12 cellular contexts compared by ENCODE assay signal in genomic region chr6:168117942-168118341, GRCh38. TPM values are rescaled to one million over a fixed set of nuclear protein-coding genes. Genes with fewer than 3 reads are reported as not detected.
DNase-seq lines count a peak whose midpoint lies in the region; ATAC-seq, FAIRE-seq and TF ChIP-seq lines count a peak whose summit lies in the region.
"Had no signal": no experiment of that assay in that cellular context is flagged by ENCODE, and none has a peak within 500 bp of the region (broad histone marks: within the 10 kb centered on the region; RNA-seq: fewer than 3 reads in every experiment).

No MANE protein-coding gene starts in this region.

- no peaks in the 10 kb centered on the region for H3K9me2 ChIP-seq in HCT116 (ENCODE audit: insufficient read depth)

- FAIRE-seq in bronchial epithelial cell (lab: Jason Lieb, UNC) = no peak
- no peak for FAIRE-seq in kidney (lab: Jason Lieb, UNC)
- no peak for FAIRE-seq in GM19239 (lab: Jason Lieb, UNC)

- peaks cover 13% of the 10 kb centered on the region for H3K9me3 Mint-ChIP-seq in glutamatergic neuron (ENCODE audit: unreplicated experiment)
- H3K9me3 Mint-ChIP-seq: activated T-cell treated with anti-CD3 and anti-CD28 coated beads, Interleukin-2, amount 50 U/mL, for 4 hours had no signal

- H3K4me3 Mint-ChIP-seq in glutamatergic neuron (ENCODE audit: unreplicated experiment) = no peak overlapping the region
- H3K4me3 Mint-ChIP-seq: activated T-cell treated with anti-CD3 and anti-CD28 coated beads, Interleukin-2, amount 50 U/mL, for 4 hours had no signal

- H3K79me2 ChIP-seq in HCT116 (ENCODE audit: insufficient read depth, low read length) = no peaks in the 10 kb centered on the region

- POLR2A ChIA-PET in HCT116 (lab: Charles Lee) = no interaction called here

- H3K4me2 ChIP-seq in HCT116 (ENCODE audit: low read length) = no peak overlapping the region

- H3K27ac ChIP-seq in HCT116 (ENCODE audit: low read depth, low read length) = no peak overlapping the region
- H3K27ac ChIP-seq in kidney (ENCODE audit: low read depth in 2 of 2, low read length in 2 of 2) = no peak overlapping the region

- no peak overlapping the region for H2AFZ ChIP-seq in HCT116 (ENCODE audit: low read depth, low read length, poor library complexity, severe bottlenecking)

- TF ChIP-seq RAD21 in HCT116 (IDR thresholded peaks at IDR 0.05; ENCODE audit: low read depth) = peak; percentile 70

- H3K36me3 ChIP-seq in HCT116 (ENCODE audit: control insufficient read depth in 1 of 2, insufficient read depth in 2 of 2, low read length in 2 of 2) = no peaks in the 10 kb centered on the region
- no peaks in the 10 kb centered on the region for H3K36me3 ChIP-seq in bronchial epithelial cell (ENCODE audit: control insufficient read depth, insufficient read depth, low read length)
- H3K36me3 ChIP-seq in kidney (ENCODE audit: control insufficient read depth in 1 of 2, insufficient read depth in 2 of 2, low read length in 2 of 2) = no peaks in the 10 kb centered on the region

- BruUV-seq in HCT116 (replicated peaks; lab: Mats Ljungman, UMichigan) = no TSS peak

- H3K4me3 ChIP-seq in HCT116 (replicated peaks in 1 of 2; ENCODE audit: low read depth in 1 of 2, low read length in 2 of 2) = no peak overlapping the region
- no peak overlapping the region for H3K4me3 ChIP-seq in bronchial epithelial cell (ENCODE audit: low read depth, low read length)
- H3K4me3 ChIP-seq in kidney (ENCODE audit: low read length in 2 of 2) = no peak overlapping the region

- DNase-seq in 8988T (peak; percentile 18), HCT116 (ENCODE audit: low read depth, low spot score) (no peak), bronchial epithelial cell (ENCODE audit: low read depth) (no peak), kidney (no peak), GM19239 (ENCODE audit: insufficient read length, low spot score) (no peak), NCI-H2196 treated with DMSO at 0.1 percent for 48 hours (lab: John Stamatoyannopoulos, UW; ENCODE audit: unreplicated experiment) (no peak), glutamatergic neuron (no peak)
- DNase-seq in effector CD8-positive, alpha-beta T cell (lab: John Stamatoyannopoulos, UW) = no peak
- DNase-seq: activated T-cell treated with anti-CD3 and anti-CD28 coated beads, Interleukin-2, amount 50 U/mL, for 4 hours; NCI-H510A; stimulated activated CD4-positive, alpha-beta T cell treated with anti-CD3 and anti-CD28 coated beads, Interleukin-12 subunit alpha, Interleukin-12 subunit beta, amount 100 ng/mL, for 4 hours had no signal

- H3K27me3 ChIP-seq in HCT116 (ENCODE audit: insufficient read depth, low read length) = no peaks in the 10 kb centered on the region
- no peaks in the 10 kb centered on the region for H3K27me3 ChIP-seq in bronchial epithelial cell (ENCODE audit: control insufficient read depth, insufficient read depth, low read length)

- no peak overlapping the region for H3K27ac Mint-ChIP-seq in glutamatergic neuron (ENCODE audit: unreplicated experiment)

- TF ChIP-seq POLR2A in HCT116 (IDR thresholded peaks at IDR 0.05; ENCODE audit: borderline replicate concordance, extremely low read depth, insufficient read depth, insufficient read length) = no peak

- H3K9ac ChIP-seq in HCT116 (ENCODE audit: low read length) (no peak overlapping the region), kidney (ENCODE audit: low read length in 2 of 2) (no peak overlapping the region)

- CTCF ChIA-PET in HCT116 (lab: Charles Lee) = interaction anchor here (0.6 to 1.4 kb wide), 6 partner anchors 44 to 632 kb away, joined by 3 to 7 read pairs (median 3); no protein-coding TSS in a partner anchor

- intact Hi-C loops in HCT116 (cut with micrococcal nuclease) (loop anchor here (1.0 to 5.0 kb wide), 2 partner anchors 46 to 210 kb away; no protein-coding TSS in a partner anchor), kidney (cut with DNase I) (no loop called here)

- H3K27me3 Mint-ChIP-seq in glutamatergic neuron (ENCODE audit: unreplicated experiment) = peaks cover 11% of the 10 kb centered on the region

- H3K36me3 Mint-ChIP-seq in glutamatergic neuron (ENCODE audit: unreplicated experiment) = peaks cover 9% of the 10 kb centered on the region

- H3K4me1 ChIP-seq in HCT116 (ENCODE audit: control insufficient read depth in 1 of 2, insufficient read depth in 2 of 2, low read length in 2 of 2) = no peaks in the 10 kb centered on the region
- H3K4me1 ChIP-seq in kidney (ENCODE audit: control insufficient read depth in 1 of 2, insufficient read depth in 1 of 2, low read depth in 1 of 2, low read length in 2 of 2) = peaks cover 0 to 2% of the 10 kb centered on the region in 2 donors

- peak; percentile 50 to 57 (median 52) for TF ChIP-seq CTCF in HCT116 (IDR thresholded peaks at IDR 0.05 in 2 of 3, conservative IDR thresholded peaks at IDR 0.05 in 1 of 3; ENCODE audit: borderline replicate concordance in 1 of 3, insufficient read depth in 1 of 3, low read depth in 2 of 3, low read length in 2 of 3)
- TF ChIP-seq CTCF in bronchial epithelial cell (IDR thresholded peaks at IDR 0.05; ENCODE audit: insufficient read depth, low read length, severe bottlenecking) = peak; percentile 21
- TF ChIP-seq CTCF in kidney (IDR thresholded peaks at IDR 0.05; ENCODE audit: borderline replicate concordance, extremely low read depth, insufficient read depth) = peak; percentile 32
- TF ChIP-seq CTCF in glutamatergic neuron (IDR thresholded peaks at IDR 0.05; ENCODE audit: partially characterized antibody, unreplicated experiment) = no peak

- H3K9me3 ChIP-seq in HCT116 (ENCODE audit: control insufficient read depth in 1 of 2, insufficient read depth in 1 of 2, low read depth in 1 of 2, low read length in 2 of 2) (no peaks in the 10 kb centered on the region), kidney (ENCODE audit: control insufficient read depth in 1 of 2, low read length in 2 of 2) (no peaks in the 10 kb centered on the region)

- no peaks in the 10 kb centered on the region for H3K4me1 Mint-ChIP-seq in glutamatergic neuron (ENCODE audit: low read depth, unreplicated experiment)

- ATAC-seq in HCT116 = no peak
- ATAC-seq: activated T-cell treated with anti-CD3 and anti-CD28 coated beads, Interleukin-2, amount 50 U/mL, for 4 hours; Right ventricle myocardium inferior had no signal

- RAD21 ChIA-PET in HCT116 (lab: Charles Lee; ENCODE audit: low non-redundant PET in 1 of 2, low total read pairs in 2 of 2, uncharacterized antibody in 2 of 2, unreplicated experiment in 2 of 2) = interaction anchor here in 1 of 2 experiments (1.0 kb wide), 1 partner anchor 58 kb away, joined by 4 read pairs; no protein-coding TSS in a partner anchor

- no peaks in the 10 kb centered on the region for H4K20me1 ChIP-seq in HCT116 (ENCODE audit: insufficient read depth)

TF ChIP-seq in HCT116, 20 proteins besides CTCF, POLR2A, EP300 and RAD21:
- TF ChIP-seq SIN3A (IDR thresholded peaks at IDR 0.05; ENCODE audit: low read depth) (no peak), POLR2AphosphoS5 (IDR thresholded peaks at IDR 0.05; ENCODE audit: low read depth, low read length) (no peak), FOSL1 (IDR thresholded peaks at IDR 0.05; ENCODE audit: low read depth) (no peak), SP1 (IDR thresholded peaks at IDR 0.05; ENCODE audit: low read depth) (no peak), JUND (IDR thresholded peaks at IDR 0.05) (no peak), SRF (IDR thresholded peaks at IDR 0.05; ENCODE audit: low read depth) (no peak), YY1 (IDR thresholded peaks at IDR 0.05; ENCODE audit: extremely low read depth, insufficient replicate concordance, low read depth, low read length) (no peak), EGR1 (IDR thresholded peaks at IDR 0.05; ENCODE audit: low read depth) (no peak), ZFX (IDR thresholded peaks at IDR 0.05) (no peak), ELF1 (IDR thresholded peaks at IDR 0.05; ENCODE audit: borderline replicate concordance, low read depth) (no peak)
- TF ChIP-seq, protein P1, sequence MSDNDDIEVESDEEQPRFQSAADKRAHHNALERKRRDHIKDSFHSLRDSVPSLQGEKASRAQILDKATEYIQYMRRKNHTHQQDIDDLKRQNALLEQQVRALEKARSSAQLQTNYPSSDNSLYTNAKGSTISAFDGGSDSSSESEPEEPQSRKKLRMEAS (IDR thresholded peaks at IDR 0.05) = no peak
- TF ChIP-seq, protein P2, sequence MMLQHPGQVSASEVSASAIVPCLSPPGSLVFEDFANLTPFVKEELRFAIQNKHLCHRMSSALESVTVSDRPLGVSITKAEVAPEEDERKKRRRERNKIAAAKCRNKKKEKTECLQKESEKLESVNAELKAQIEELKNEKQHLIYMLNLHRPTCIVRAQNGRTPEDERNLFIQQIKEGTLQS (IDR thresholded peaks at IDR 0.05) = no peak
- TF ChIP-seq, protein P3, sequence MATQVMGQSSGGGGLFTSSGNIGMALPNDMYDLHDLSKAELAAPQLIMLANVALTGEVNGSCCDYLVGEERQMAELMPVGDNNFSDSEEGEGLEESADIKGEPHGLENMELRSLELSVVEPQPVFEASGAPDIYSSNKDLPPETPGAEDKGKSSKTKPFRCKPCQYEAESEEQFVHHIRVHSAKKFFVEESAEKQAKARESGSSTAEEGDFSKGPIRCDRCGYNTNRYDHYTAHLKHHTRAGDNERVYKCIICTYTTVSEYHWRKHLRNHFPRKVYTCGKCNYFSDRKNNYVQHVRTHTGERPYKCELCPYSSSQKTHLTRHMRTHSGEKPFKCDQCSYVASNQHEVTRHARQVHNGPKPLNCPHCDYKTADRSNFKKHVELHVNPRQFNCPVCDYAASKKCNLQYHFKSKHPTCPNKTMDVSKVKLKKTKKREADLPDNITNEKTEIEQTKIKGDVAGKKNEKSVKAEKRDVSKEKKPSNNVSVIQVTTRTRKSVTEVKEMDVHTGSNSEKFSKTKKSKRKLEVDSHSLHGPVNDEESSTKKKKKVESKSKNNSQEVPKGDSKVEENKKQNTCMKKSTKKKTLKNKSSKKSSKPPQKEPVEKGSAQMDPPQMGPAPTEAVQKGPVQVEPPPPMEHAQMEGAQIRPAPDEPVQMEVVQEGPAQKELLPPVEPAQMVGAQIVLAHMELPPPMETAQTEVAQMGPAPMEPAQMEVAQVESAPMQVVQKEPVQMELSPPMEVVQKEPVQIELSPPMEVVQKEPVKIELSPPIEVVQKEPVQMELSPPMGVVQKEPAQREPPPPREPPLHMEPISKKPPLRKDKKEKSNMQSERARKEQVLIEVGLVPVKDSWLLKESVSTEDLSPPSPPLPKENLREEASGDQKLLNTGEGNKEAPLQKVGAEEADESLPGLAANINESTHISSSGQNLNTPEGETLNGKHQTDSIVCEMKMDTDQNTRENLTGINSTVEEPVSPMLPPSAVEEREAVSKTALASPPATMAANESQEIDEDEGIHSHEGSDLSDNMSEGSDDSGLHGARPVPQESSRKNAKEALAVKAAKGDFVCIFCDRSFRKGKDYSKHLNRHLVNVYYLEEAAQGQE (IDR thresholded peaks at IDR 0.05; ENCODE audit: low read depth) = no peak

RNA-seq across cellular contexts. Expression of gene FRMD1, which starts 38.9 kb away (rescaled TPM):
- total RNA-seq in HCT116 (2021; ENCODE audit: unreplicated experiment) = not detected
- not detected in 2 replicates for polyA plus RNA-seq in HCT116 (2012)
- total RNA-seq in bronchial epithelial cell = not detected in 2 replicates
- total RNA-seq in kidney = 1.1 TPM
- polyA plus RNA-seq in kidney (ENCODE audit: insufficient read depth, low read depth, low replicate concordance) = 7.5 TPM
- not detected for total RNA-seq in glutamatergic neuron (ENCODE audit: unreplicated experiment)
- total RNA-seq: activated T-cell treated with anti-CD3 and anti-CD28 coated beads, Interleukin-2, amount 50 U/mL, for 4 hours had no signal
